In the genomic region with DNA sequence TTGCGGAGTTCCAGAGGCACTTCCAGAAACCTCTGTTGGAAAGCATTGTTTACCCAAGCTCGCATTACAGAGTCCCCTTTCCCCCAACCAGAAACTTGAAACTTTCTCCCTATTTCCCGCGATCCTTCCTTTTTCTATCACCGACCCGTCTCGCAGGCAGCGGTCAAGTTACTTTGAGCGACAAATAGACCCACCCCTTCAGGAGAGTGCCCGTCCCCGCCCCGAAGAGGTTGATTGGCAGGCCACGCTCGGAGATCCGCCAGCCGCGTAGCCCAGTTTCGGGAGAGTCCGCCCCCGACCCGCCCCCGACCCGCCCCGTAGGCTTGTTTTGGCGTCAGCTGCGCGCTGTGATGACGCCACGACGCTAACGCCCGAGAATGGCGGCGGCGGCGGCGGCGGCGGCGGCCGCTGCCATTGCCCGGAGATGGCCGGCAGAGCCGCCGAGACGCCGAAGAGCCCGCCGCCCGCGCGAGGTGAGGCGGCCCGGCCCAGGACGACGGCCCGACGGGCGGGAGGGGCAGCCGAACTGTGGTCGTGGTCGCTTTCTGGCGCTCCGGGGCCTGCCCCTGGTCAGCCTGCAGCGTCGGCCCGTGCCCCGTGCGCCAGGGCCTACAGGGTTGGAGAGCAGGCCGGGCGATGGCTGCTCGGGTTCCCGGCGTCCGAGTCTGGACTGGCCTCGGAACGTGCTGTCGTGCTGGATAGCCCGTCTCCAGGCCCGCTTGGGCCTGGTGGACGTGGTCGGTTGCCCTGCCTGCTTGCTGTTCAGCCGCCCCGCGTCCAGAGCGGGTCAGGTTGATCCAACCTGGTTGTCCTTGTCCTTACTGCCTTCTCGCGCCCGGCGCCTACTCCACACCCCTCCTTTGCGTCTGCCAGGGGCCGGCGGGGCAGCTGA, we compare ENCODE assay signal across 1 cellular context.
A peak's percentile ranks its signal among the peaks of the same experiment; 100 is the strongest.
TF ChIP-seq lines count a peak whose summit lies in the region.

A gene (plus strand): TSS at position 356 of the 892 bp plus-strand sequence. CDS start 15,496 bp downstream, outside the sequence.

TF ChIP-seq in HepG2, 621 proteins besides CTCF, POLR2A, EP300 and RAD21 (continued from another document and continues in another):
- TF ChIP-seq, protein P1, sequence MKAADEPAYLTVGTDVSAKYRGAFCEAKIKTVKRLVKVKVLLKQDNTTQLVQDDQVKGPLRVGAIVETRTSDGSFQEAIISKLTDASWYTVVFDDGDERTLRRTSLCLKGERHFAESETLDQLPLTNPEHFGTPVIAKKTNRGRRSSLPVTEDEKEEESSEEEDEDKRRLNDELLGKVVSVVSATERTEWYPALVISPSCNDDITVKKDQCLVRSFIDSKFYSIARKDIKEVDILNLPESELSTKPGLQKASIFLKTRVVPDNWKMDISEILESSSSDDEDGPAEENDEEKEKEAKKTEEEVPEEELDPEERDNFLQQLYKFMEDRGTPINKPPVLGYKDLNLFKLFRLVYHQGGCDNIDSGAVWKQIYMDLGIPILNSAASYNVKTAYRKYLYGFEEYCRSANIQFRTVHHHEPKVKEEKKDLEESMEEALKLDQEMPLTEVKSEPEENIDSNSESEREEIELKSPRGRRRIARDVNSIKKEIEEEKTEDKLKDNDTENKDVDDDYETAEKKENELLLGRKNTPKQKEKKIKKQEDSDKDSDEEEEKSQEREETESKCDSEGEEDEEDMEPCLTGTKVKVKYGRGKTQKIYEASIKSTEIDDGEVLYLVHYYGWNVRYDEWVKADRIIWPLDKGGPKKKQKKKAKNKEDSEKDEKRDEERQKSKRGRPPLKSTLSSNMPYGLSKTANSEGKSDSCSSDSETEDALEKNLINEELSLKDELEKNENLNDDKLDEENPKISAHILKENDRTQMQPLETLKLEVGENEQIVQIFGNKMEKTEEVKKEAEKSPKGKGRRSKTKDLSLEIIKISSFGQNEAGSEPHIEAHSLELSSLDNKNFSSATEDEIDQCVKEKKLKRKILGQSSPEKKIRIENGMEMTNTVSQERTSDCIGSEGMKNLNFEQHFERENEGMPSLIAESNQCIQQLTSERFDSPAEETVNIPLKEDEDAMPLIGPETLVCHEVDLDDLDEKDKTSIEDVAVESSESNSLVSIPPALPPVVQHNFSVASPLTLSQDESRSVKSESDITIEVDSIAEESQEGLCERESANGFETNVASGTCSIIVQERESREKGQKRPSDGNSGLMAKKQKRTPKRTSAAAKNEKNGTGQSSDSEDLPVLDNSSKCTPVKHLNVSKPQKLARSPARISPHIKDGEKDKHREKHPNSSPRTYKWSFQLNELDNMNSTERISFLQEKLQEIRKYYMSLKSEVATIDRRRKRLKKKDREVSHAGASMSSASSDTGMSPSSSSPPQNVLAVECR (CRISPR knock-in tag; IDR thresholded peaks at IDR 0.05; ENCODE audit: borderline replicate concordance) = peak; percentile 93
- TF ChIP-seq CENPT (CRISPR knock-in tag; IDR thresholded peaks at IDR 0.05; ENCODE audit: low read depth) = peak; percentile 62; the same call in 1 of the 2 replicates
- no peak for TF ChIP-seq REPIN1 (CRISPR knock-in tag; IDR thresholded peaks at IDR 0.05; ENCODE audit: borderline replicate concordance, low read depth)
- no peak; the same call in 1 of the 2 replicates for TF ChIP-seq GTF3A (CRISPR knock-in tag; conservative IDR thresholded peaks at IDR 0.05)
- TF ChIP-seq ZNF569 (CRISPR knock-in tag; IDR thresholded peaks at IDR 0.05; ENCODE audit: borderline replicate concordance) = no peak
- TF ChIP-seq HMG20A (CRISPR knock-in tag; IDR thresholded peaks at IDR 0.05; ENCODE audit: borderline replicate concordance) = no peak
- peak; percentile 57; the same call in 1 of the 2 replicates for TF ChIP-seq RFXAP (CRISPR knock-in tag; IDR thresholded peaks at IDR 0.05; ENCODE audit: borderline replicate concordance)
- TF ChIP-seq ZNF12 (CRISPR knock-in tag; IDR thresholded peaks at IDR 0.05) = peak; percentile 41; the same call in 1 of the 2 replicates
- peak; percentile 87; the same call in 1 of the 2 replicates for TF ChIP-seq FOXM1 (CRISPR knock-in tag; IDR thresholded peaks at IDR 0.05)
- no peak for TF ChIP-seq NR2F6 (IDR thresholded peaks at IDR 0.05)
- no peak for TF ChIP-seq NR2F6 (CRISPR knock-in tag; IDR thresholded peaks at IDR 0.05)
- TF ChIP-seq RBM22 (optimal IDR thresholded peaks at IDR 0.05; ENCODE audit: low read length) = no peak
- no peak for TF ChIP-seq MATR3 (CRISPR knock-in tag; IDR thresholded peaks at IDR 0.05)
- TF ChIP-seq, protein P2, sequence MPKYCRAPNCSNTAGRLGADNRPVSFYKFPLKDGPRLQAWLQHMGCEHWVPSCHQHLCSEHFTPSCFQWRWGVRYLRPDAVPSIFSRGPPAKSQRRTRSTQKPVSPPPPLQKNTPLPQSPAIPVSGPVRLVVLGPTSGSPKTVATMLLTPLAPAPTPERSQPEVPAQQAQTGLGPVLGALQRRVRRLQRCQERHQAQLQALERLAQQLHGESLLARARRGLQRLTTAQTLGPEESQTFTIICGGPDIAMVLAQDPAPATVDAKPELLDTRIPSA (CRISPR knock-in tag; IDR thresholded peaks at IDR 0.05; ENCODE audit: borderline replicate concordance) = no peak
- 0 out of 2 replicates have a peak, but pooled peaks have one; percentile 39 for TF ChIP-seq SMAD3 (CRISPR knock-in tag; IDR thresholded peaks at IDR 0.05)
- TF ChIP-seq KLF16 (CRISPR knock-in tag; IDR thresholded peaks at IDR 0.05) = peak in 1 of 2 experiments; percentile 36; a peak in 2 of 4 replicates
- peak; percentile 86 for TF ChIP-seq FOXC1 (CRISPR knock-in tag; IDR thresholded peaks at IDR 0.05; ENCODE audit: borderline replicate concordance)
- TF ChIP-seq, protein P3, sequence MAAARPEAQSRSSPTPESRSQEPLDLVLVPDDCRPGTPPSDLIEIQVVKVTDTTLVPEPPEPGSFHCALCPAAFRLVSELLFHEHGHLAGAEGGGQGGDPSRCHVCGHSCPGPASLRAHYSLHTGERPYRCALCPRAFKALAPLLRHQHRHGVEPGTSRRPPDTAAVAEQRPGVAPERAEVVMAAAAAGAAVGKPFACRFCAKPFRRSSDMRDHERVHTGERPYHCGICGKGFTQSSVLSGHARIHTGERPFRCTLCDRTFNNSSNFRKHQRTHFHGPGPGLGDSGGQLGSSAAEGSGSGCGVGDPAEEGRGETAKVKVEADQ (CRISPR knock-in tag; IDR thresholded peaks at IDR 0.05; ENCODE audit: borderline replicate concordance) = peak; percentile 53; the same call in 1 of the 2 replicates
- TF ChIP-seq, protein P4, sequence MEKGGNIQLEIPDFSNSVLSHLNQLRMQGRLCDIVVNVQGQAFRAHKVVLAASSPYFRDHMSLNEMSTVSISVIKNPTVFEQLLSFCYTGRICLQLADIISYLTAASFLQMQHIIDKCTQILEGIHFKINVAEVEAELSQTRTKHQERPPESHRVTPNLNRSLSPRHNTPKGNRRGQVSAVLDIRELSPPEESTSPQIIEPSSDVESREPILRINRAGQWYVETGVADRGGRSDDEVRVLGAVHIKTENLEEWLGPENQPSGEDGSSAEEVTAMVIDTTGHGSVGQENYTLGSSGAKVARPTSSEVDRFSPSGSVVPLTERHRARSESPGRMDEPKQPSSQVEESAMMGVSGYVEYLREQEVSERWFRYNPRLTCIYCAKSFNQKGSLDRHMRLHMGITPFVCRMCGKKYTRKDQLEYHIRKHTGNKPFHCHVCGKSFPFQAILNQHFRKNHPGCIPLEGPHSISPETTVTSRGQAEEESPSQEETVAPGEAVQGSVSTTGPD (CRISPR knock-in tag; IDR thresholded peaks at IDR 0.05) = no peak
- TF ChIP-seq ZNF234 (CRISPR knock-in tag; conservative IDR thresholded peaks at IDR 0.05) = no peak
- TF ChIP-seq, protein P5, sequence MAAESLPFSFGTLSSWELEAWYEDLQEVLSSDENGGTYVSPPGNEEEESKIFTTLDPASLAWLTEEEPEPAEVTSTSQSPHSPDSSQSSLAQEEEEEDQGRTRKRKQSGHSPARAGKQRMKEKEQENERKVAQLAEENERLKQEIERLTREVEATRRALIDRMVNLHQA (CRISPR knock-in tag; IDR thresholded peaks at IDR 0.05) = no peak
- peak; percentile 94 for TF ChIP-seq CREM (IDR thresholded peaks at IDR 0.05)
- peak; percentile 81 for TF ChIP-seq CREM (CRISPR knock-in tag; IDR thresholded peaks at IDR 0.05)
- TF ChIP-seq ZMAT3 (CRISPR knock-in tag; conservative IDR thresholded peaks at IDR 0.05) = no peak
- TF ChIP-seq SETDB1 (CRISPR knock-in tag; IDR thresholded peaks at IDR 0.05; ENCODE audit: borderline replicate concordance) = no peak
- TF ChIP-seq KDM3A (CRISPR knock-in tag; IDR thresholded peaks at IDR 0.05; ENCODE audit: low read depth) = no peak
- 0 out of 2 replicates have a peak, but pooled peaks have one; percentile 31 for TF ChIP-seq ZNF335 (CRISPR knock-in tag; IDR thresholded peaks at IDR 0.05)
- TF ChIP-seq ATF1 (CRISPR knock-in tag; IDR thresholded peaks at IDR 0.05) = peak; percentile 92
- TF ChIP-seq, protein P6, sequence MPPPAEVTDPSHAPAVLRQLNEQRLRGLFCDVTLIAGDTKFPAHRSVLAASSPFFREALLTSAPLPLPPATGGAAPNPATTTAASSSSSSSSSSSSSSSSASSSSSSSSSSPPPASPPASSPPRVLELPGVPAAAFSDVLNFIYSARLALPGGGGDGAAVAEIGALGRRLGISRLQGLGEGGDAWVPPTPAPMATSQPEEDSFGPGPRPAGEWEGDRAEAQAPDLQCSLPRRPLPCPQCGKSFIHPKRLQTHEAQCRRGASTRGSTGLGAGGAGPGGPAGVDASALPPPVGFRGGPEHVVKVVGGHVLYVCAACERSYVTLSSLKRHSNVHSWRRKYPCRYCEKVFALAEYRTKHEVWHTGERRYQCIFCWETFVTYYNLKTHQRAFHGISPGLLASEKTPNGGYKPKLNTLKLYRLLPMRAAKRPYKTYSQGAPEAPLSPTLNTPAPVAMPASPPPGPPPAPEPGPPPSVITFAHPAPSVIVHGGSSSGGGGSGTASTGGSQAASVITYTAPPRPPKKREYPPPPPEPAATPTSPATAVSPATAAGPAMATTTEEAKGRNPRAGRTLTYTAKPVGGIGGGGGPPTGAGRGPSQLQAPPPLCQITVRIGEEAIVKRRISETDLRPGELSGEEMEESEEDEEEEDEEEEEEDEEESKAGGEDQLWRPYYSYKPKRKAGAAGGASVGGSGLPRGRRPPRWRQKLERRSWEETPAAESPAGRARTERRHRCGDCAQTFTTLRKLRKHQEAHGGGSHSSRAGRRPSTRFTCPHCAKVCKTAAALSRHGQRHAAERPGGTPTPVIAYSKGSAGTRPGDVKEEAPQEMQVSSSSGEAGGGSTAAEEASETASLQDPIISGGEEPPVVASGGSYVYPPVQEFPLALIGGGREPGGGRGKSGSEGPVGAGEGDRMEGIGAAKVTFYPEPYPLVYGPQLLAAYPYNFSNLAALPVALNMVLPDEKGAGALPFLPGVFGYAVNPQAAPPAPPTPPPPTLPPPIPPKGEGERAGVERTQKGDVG (CRISPR knock-in tag; IDR thresholded peaks at IDR 0.05; ENCODE audit: borderline replicate concordance) = no peak
- no peak for TF ChIP-seq SP1 (IDR thresholded peaks at IDR 0.05)
- peak; percentile 96 for TF ChIP-seq SP1 (CRISPR knock-in tag; IDR thresholded peaks at IDR 0.05)
- 0 out of 2 replicates have a peak, but pooled peaks have one; percentile 14 for TF ChIP-seq POGZ (CRISPR knock-in tag; IDR thresholded peaks at IDR 0.05)
- peak; percentile 32; the same call in 1 of the 2 replicates for TF ChIP-seq TBX2 (CRISPR knock-in tag; IDR thresholded peaks at IDR 0.05; ENCODE audit: borderline replicate concordance)
- TF ChIP-seq, protein P7, sequence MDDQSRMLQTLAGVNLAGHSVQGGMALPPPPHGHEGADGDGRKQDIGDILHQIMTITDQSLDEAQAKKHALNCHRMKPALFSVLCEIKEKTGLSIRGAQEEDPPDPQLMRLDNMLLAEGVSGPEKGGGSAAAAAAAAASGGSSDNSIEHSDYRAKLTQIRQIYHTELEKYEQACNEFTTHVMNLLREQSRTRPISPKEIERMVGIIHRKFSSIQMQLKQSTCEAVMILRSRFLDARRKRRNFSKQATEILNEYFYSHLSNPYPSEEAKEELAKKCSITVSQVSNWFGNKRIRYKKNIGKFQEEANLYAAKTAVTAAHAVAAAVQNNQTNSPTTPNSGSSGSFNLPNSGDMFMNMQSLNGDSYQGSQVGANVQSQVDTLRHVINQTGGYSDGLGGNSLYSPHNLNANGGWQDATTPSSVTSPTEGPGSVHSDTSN (CRISPR knock-in tag; IDR thresholded peaks at IDR 0.05; ENCODE audit: borderline replicate concordance) = no peak; the same call in 1 of the 2 replicates
- TF ChIP-seq MAFF (IDR thresholded peaks at IDR 0.05; ENCODE audit: low read depth, low read length) = no peak
- TF ChIP-seq, protein P8, sequence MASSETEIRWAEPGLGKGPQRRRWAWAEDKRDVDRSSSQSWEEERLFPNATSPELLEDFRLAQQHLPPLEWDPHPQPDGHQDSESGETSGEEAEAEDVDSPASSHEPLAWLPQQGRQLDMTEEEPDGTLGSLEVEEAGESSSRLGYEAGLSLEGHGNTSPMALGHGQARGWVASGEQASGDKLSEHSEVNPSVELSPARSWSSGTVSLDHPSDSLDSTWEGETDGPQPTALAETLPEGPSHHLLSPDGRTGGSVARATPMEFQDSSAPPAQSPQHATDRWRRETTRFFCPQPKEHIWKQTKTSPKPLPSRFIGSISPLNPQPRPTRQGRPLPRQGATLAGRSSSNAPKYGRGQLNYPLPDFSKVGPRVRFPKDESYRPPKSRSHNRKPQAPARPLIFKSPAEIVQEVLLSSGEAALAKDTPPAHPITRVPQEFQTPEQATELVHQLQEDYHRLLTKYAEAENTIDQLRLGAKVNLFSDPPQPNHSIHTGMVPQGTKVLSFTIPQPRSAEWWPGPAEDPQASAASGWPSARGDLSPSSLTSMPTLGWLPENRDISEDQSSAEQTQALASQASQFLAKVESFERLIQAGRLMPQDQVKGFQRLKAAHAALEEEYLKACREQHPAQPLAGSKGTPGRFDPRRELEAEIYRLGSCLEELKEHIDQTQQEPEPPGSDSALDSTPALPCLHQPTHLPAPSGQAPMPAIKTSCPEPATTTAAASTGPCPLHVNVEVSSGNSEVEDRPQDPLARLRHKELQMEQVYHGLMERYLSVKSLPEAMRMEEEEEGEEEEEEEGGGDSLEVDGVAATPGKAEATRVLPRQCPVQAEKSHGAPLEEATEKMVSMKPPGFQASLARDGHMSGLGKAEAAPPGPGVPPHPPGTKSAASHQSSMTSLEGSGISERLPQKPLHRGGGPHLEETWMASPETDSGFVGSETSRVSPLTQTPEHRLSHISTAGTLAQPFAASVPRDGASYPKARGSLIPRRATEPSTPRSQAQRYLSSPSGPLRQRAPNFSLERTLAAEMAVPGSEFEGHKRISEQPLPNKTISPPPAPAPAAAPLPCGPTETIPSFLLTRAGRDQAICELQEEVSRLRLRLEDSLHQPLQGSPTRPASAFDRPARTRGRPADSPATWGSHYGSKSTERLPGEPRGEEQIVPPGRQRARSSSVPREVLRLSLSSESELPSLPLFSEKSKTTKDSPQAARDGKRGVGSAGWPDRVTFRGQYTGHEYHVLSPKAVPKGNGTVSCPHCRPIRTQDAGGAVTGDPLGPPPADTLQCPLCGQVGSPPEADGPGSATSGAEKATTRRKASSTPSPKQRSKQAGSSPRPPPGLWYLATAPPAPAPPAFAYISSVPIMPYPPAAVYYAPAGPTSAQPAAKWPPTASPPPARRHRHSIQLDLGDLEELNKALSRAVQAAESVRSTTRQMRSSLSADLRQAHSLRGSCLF (CRISPR knock-in tag; IDR thresholded peaks at IDR 0.05; ENCODE audit: borderline replicate concordance) = peak; percentile 88; the same call in 1 of the 2 replicates
